In the genomic region with DNA sequence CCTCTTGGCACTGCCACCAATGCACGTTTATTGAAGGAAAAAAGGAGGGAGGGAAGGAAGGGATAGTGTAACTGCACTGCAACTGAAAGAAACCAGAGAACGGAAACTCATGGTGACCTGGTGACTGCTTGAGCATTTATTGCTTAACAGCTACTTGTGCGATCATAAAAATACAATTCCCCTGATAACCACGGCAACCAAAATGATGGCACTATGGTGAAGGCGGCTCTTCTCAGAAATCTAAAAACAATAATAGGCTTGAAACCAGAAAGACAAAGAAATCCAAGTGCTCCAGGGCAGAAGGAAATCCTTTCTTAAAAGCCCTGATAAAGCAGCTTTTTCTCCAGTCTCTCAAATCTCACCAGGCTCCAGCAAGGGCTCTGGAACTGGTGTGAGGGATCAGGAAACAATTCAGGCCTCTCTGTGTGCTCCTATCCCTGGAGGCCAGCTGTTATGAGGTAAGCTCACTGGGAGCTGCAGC, we compare ENCODE assay signal across 13 cellular contexts. TPM values are rescaled to one million over a fixed set of nuclear protein-coding genes. Genes with fewer than 3 reads are reported as not detected.
A peak's percentile ranks its signal among the peaks of the same experiment; 100 is the strongest.
DNase-seq lines count a peak whose midpoint lies in the region; ATAC-seq and TF ChIP-seq lines count a peak whose summit lies in the region.
"Had no signal": no experiment of that assay in that cellular context is flagged by ENCODE, and none has a peak within 500 bp of the region (broad histone marks: within the 10 kb centered on the region; RNA-seq: fewer than 3 reads in every experiment).

No MANE protein-coding gene starts in this region.

- H3K36me3 ChIP-seq in DOHH2 (ENCODE audit: control insufficient read depth, low read length) (peaks cover 48% of the 10 kb centered on the region), tibial artery (no peaks in the 10 kb centered on the region)
- H3K36me3 ChIP-seq: heart left ventricle had no signal

- peaks cover 38% of the 10 kb centered on the region for H3K4me1 Mint-ChIP-seq in osteocyte (ENCODE audit: unreplicated experiment)
- H3K4me1 Mint-ChIP-seq in effector memory CD8-positive, alpha-beta T cell (ENCODE audit: low read depth in 2 of 2), result peaks cover 13 to 16% of the 10 kb centered on the region in 2 donors

- no peaks in the 10 kb centered on the region for H3K9me3 ChIP-seq in DOHH2 (ENCODE audit: control insufficient read depth, insufficient read depth, low read length)
- no peaks in the 10 kb centered on the region for H3K9me3 ChIP-seq in tibial artery
- H3K9me3 ChIP-seq: heart left ventricle had no signal

- peak; percentile 28 for ATAC-seq in esophagus mucosa
- ATAC-seq in effector memory CD8-positive, alpha-beta T cell (replicated peaks), result no peak
- ATAC-seq: heart left ventricle; stimulated activated naive CD8-positive, alpha-beta T cell treated with anti-CD3 and anti-CD28 coated beads, Interleukin-15, Interleukin-2, amounts not matched to agents 100 U/mL and 50 U/mL, for 24 hours had no signal

- H3K27me3 ChIP-seq in DOHH2 (ENCODE audit: control insufficient read depth, low read length) (no peaks in the 10 kb centered on the region), tibial artery (no peaks in the 10 kb centered on the region)
- H3K27me3 ChIP-seq: heart left ventricle had no signal

- H3K4me1 ChIP-seq in DOHH2 (ENCODE audit: control insufficient read depth, low read length) (peaks cover 52% of the 10 kb centered on the region), tibial artery (peaks cover 0 to 20% (median 14%) of the 10 kb centered on the region in 4 donors)

- no peaks in the 10 kb centered on the region for H3K9me3 Mint-ChIP-seq in osteocyte (ENCODE audit: unreplicated experiment)
- H3K9me3 Mint-ChIP-seq in effector memory CD8-positive, alpha-beta T cell, result no peaks in the 10 kb centered on the region
- H3K9me3 Mint-ChIP-seq: T-helper 1 cell treated with Interleukin-12 subunit alpha and Interleukin-12 subunit beta and Interleukin-4 antibody, amounts not matched to agents 30 μg/mL and 1 μg/mL, for 36 hours had no signal

- H3K27ac ChIP-seq in DOHH2 (ENCODE audit: low read depth, low read length) (no peak overlapping the region), tibial artery (no peak overlapping the region)

- peaks cover 74% of the 10 kb centered on the region for H3K79me2 ChIP-seq in DOHH2 (ENCODE audit: control insufficient read depth, low read length)

- H3K36me3 Mint-ChIP-seq in osteocyte (ENCODE audit: unreplicated experiment), result peaks cover 6% of the 10 kb centered on the region
- peaks cover 5% of the 10 kb centered on the region for H3K36me3 Mint-ChIP-seq in effector memory CD8-positive, alpha-beta T cell (ENCODE audit: insufficient read depth)

- H3K4me2 ChIP-seq in DOHH2 (ENCODE audit: low read length), result peak overlapping the region; percentile 93

- no peaks in the 10 kb centered on the region for H3K27me3 Mint-ChIP-seq in osteocyte (ENCODE audit: unreplicated experiment)
- H3K27me3 Mint-ChIP-seq in effector memory CD8-positive, alpha-beta T cell, result no peaks in the 10 kb centered on the region

- H3K9me2 ChIP-seq in DOHH2 (replicated peaks; ENCODE audit: control insufficient read depth, low read length), result no peaks in the 10 kb centered on the region

- DNase-seq in NCI-H460 (ENCODE audit: extremely low read depth, low read depth) (peak; percentile 33), osteocyte (ENCODE audit: extremely low spot score, unreplicated experiment) (no peak), tibial artery (no peak), HuH-7.5 (ENCODE audit: low spot score) (no peak), T-helper 2 cell (no peak)
- no peak for DNase-seq in effector memory CD8-positive, alpha-beta T cell
- DNase-seq: activated effector memory CD4-positive, alpha-beta T cell treated with anti-CD3 and anti-CD28 coated beads, Interleukin-2, amount 50 U/mL, for 16 hours; heart left ventricle; NCI-H1694 treated with DMSO at 0.1 percent for 48 hours; stimulated activated naive CD8-positive, alpha-beta T cell treated with anti-CD3 and anti-CD28 coated beads, Interleukin-15, Interleukin-2, amounts not matched to agents 100 U/mL and 50 U/mL, for 24 hours had no signal

- TF ChIP-seq CTCF in DOHH2 (IDR thresholded peaks at IDR 0.05; ENCODE audit: low read depth, low read length, poor library complexity, severe bottlenecking) (no peak), osteocyte (IDR thresholded peaks at IDR 0.05) (no peak), tibial artery (IDR thresholded peaks at IDR 0.05) (no peak)

- 0 out of 2 replicates have a peak, but pooled peaks cover 7% of the 10 kb centered on the region for H4K20me1 ChIP-seq in DOHH2 (ENCODE audit: control insufficient read depth, insufficient read depth, low read depth, low read length)

- intact Hi-C loops in tibial artery (cut with DNase I; ENCODE audit: low total_unique reads), result loop anchor here (10.0 kb wide), 1 partner anchor 149 kb away; a partner anchor contains a TSS

- peak overlapping the region; percentile 84 for H3K4me3 Mint-ChIP-seq in osteocyte (ENCODE audit: unreplicated experiment)
- no peak overlapping the region for H3K4me3 Mint-ChIP-seq in effector memory CD8-positive, alpha-beta T cell
- H3K4me3 Mint-ChIP-seq: T-helper 1 cell treated with Interleukin-12 subunit alpha and Interleukin-12 subunit beta and Interleukin-4 antibody, amounts not matched to agents 30 μg/mL and 1 μg/mL, for 36 hours had no signal

- H3F3A ChIP-seq in DOHH2 (ENCODE audit: control insufficient read depth, insufficient read depth), result peaks cover 32% of the 10 kb centered on the region

- H3K4me3 ChIP-seq in DOHH2 (ENCODE audit: low read length) (peak overlapping the region; percentile 86), tibial artery (no peak overlapping the region)

- peak overlapping the region; percentile 91 for H3K27ac Mint-ChIP-seq in osteocyte (ENCODE audit: unreplicated experiment)
- no peak overlapping the region for H3K27ac Mint-ChIP-seq in effector memory CD8-positive, alpha-beta T cell
- H3K27ac Mint-ChIP-seq: T-helper 1 cell treated with Interleukin-12 subunit alpha and Interleukin-12 subunit beta and Interleukin-4 antibody, amounts not matched to agents 30 μg/mL and 1 μg/mL, for 36 hours had no signal

RNA-seq across cellular contexts. Expression of a gene that starts 1.9 kb away (rescaled TPM):
- 2.0 and 2.7 TPM in 2 replicates for total RNA-seq in NCI-H460 (2014; rRNA removed; shearing (Covaris generic))
- 1.5 and 5.7 TPM in 2 replicates for polyA plus RNA-seq in NCI-H460 (2014; cell fraction: nucleus; rRNA removed)
- total RNA-seq in esophagus mucosa (3.4 TPM), osteocyte (20.5 and 21.0 TPM in 2 replicates)

RNA-seq across cellular contexts. Expression of a gene that starts 18.1 kb away (rescaled TPM):
- total RNA-seq in NCI-H460 (2014; rRNA removed; shearing (Covaris generic)), result 216 and 225 TPM in 2 replicates
- polyA plus RNA-seq in NCI-H460 (2014; cell fraction: nucleus; rRNA removed), result 164 and 191 TPM in 2 replicates
- total RNA-seq in esophagus mucosa (73.6 TPM), osteocyte (77.2 and 85.9 TPM in 2 replicates)
